Comparison of ENCODE assay signal across 14 cellular contexts in genomic region chr1:245263701-245264100, GRCh38.
DNase-seq lines count a peak whose midpoint lies in the region; ATAC-seq and TF ChIP-seq lines count a peak whose summit lies in the region.
"Had no signal": no experiment of that assay in that cellular context is flagged by ENCODE, and none has a peak within 500 bp of the region (broad histone marks: within the 10 kb centered on the region; RNA-seq: fewer than 3 reads in every experiment).

No MANE protein-coding gene starts in this region.

- H3K27me3 ChIP-seq in adipocyte (replicated peaks; ENCODE audit: control insufficient read depth, insufficient read depth, low read length) (peaks cover 4% of the 10 kb centered on the region), smooth muscle cell (ENCODE audit: low read depth) (no peaks in the 10 kb centered on the region)

- no peak overlapping the region for H2AFZ ChIP-seq in smooth muscle cell (ENCODE audit: low read depth)

- peak overlapping the region; percentile 92 for H3K27ac ChIP-seq in smooth muscle cell (ENCODE audit: low read depth)

- peak; percentile 43 for DNase-seq in Daoy (ENCODE audit: low read depth)
- DNase-seq in adipocyte (ENCODE audit: low read depth), result peak; percentile 54
- peak; percentile 96 for DNase-seq in fibroblast of peridontal ligament (ENCODE audit: extremely low read depth)
- no peak for DNase-seq in smooth muscle cell (lab: John Stamatoyannopoulos, UW; ENCODE audit: unreplicated experiment)
- DNase-seq in NCI-H510A (lab: John Stamatoyannopoulos, UW), result no peak
- no peak for DNase-seq in NCI-H2196 treated with DMSO at 0.1 percent for 48 hours (lab: John Stamatoyannopoulos, UW; ENCODE audit: unreplicated experiment)
- DNase-seq: DMS53, IMR-90, Kasumi-1, NCI-H1105 treated with DMSO at 0.1 percent for 48 hours, NCI-H187, Right ventricle myocardium superior had no signal

- H3K4me2 ChIP-seq in smooth muscle cell, result peak overlapping the region; percentile 49

- H3F3A ChIP-seq in smooth muscle cell (ENCODE audit: low read depth), result peaks cover 17% of the 10 kb centered on the region

- 6% methylated on average over 4 of the region's 4 CpGs for WGBS in smooth muscle cell (ENCODE audit: low lambda C conversion rate)

- no peak overlapping the region for H3K9ac ChIP-seq in adipocyte (ENCODE audit: low read length)
- peak overlapping the region; percentile 69 for H3K9ac ChIP-seq in smooth muscle cell (ENCODE audit: low read depth)

- H3K79me2 ChIP-seq in smooth muscle cell (ENCODE audit: low read depth), result peaks cover 33% of the 10 kb centered on the region

- H3K9me3 ChIP-seq in adipocyte (ENCODE audit: control insufficient read depth, low read length) (peaks cover 5% of the 10 kb centered on the region), smooth muscle cell (replicated peaks; ENCODE audit: low read depth) (no peaks in the 10 kb centered on the region)

- no peak for ATAC-seq in HG02763 (IDR thresholded peaks at IDR 0.05; ENCODE audit: unreplicated experiment)
- ATAC-seq: Panc1 had no signal

- H3K4me1 ChIP-seq in adipocyte (ENCODE audit: control insufficient read depth, insufficient read depth, low read length) (peaks cover 3% of the 10 kb centered on the region), smooth muscle cell (ENCODE audit: low read depth) (peaks cover 8% of the 10 kb centered on the region)

- H3K4me3 ChIP-seq in adipocyte (ENCODE audit: low read length) (no peak overlapping the region), smooth muscle cell (no peak overlapping the region)

- no peak for TF ChIP-seq CTCF in smooth muscle cell (IDR thresholded peaks at IDR 0.05; ENCODE audit: borderline replicate concordance, insufficient read depth, poor library complexity, severe bottlenecking)

- peaks cover 97% of the 10 kb centered on the region for H4K20me1 ChIP-seq in smooth muscle cell (ENCODE audit: low read depth)

- H3K36me3 ChIP-seq in adipocyte (ENCODE audit: control insufficient read depth, insufficient read depth, low read length, severe bottlenecking), result no peaks in the 10 kb centered on the region
- H3K36me3 ChIP-seq in smooth muscle cell (ENCODE audit: low read depth), result no peaks in the 10 kb centered on the region

Comparison
In these comparisons a context has a peak if more than half of its experiments do, and no peak if none do; other contexts are left out.
1. DNase-seq: peak in Daoy (single experiment), adipocyte (single experiment) and fibroblast of peridontal ligament (single experiment); none in smooth muscle cell (single experiment), NCI-H510A (single experiment) and NCI-H2196 treated with DMSO at 0.1 percent for 48 hours (single experiment).